ENCODE assay signal across 31 cellular contexts in the genomic region with DNA sequence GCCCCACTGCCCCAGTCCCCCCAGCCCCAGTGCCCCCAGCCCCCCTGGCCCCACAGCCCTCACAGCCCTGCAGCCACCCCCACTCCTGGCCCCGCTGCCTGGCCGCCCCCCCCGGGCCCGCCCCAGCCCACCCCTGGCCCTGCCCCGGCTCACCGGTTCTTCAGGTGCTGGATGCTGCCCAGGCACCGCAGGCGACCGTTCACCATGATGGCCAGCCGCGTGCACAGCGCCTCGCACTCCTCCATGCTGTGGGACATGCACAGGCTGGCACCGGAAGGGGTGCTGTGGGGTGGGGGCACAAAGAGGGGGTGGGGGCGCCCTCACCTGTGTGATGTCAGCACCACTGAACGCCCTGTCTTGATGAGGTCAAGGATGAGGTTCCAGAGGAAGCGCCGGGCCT. TPM values are rescaled to one million over a fixed set of nuclear protein-coding genes. Genes with fewer than 3 reads are reported as not detected.
"Had no signal": no experiment of that assay in that cellular context is flagged by ENCODE, and none has a peak within 500 bp of the region (broad histone marks: within the 10 kb centered on the region; RNA-seq: fewer than 3 reads in every experiment).

No MANE protein-coding gene starts in this region.

- H3K27me3 Mint-ChIP-seq: stimulated activated naive CD8-positive, alpha-beta T cell treated with anti-CD3 and anti-CD28 coated beads, Interleukin-15, Interleukin-2, amounts not matched to agents 100 ng/mL and 50 ng/mL, for 24 hours; type B pancreatic cell had no signal

- H3K4me3 ChIP-seq: stomach, suprapubic skin, testis, thoracic aorta, thyroid gland, tibial artery, tibial nerve, transverse colon, upper lobe of left lung, upper lobe of right lung, uterus, vagina had no signal

- H3K4me1 ChIP-seq: suprapubic skin, tibial artery, transverse colon, uterus, vagina had no signal

- ATAC-seq: stimulated activated effector memory CD8-positive, alpha-beta T cell treated with anti-CD3 and anti-CD28 coated beads, Interleukin-12 subunit alpha, Interleukin-12 subunit beta, amount 100 ng/mL, for 72 hours; stimulated activated memory B cell treated with anti-CD40 and anti-IgM and Interleukin-4, amounts not matched to agents 10 μg/mL and 1 μg/mL and 100 μg/mL, for 72 hours; stimulated activated naive B cell treated with anti-CD40 and anti-IgM and Interleukin-4, amounts not matched to agents 10 μg/mL and 1 μg/mL and 100 μg/mL, for 72 hours; upper lobe of right lung had no signal

- H3K27ac ChIP-seq: stomach, suprapubic skin, testis, thoracic aorta, tibial artery, tibial nerve, transverse colon, upper lobe of left lung, upper lobe of right lung, uterus, vagina had no signal

- FAIRE-seq: urothelium cell line had no signal

- H3K36me3 ChIP-seq: transverse colon, upper lobe of right lung, uterus, vagina had no signal

- DNase-seq: stimulated activated CD4-positive, alpha-beta T cell treated with anti-CD3 and anti-CD28 coated beads, Interleukin-1b, Interleukin-23, amount 100 ng/mL, for 48 hours; stimulated activated CD4-positive, alpha-beta T cell treated with anti-CD3 and anti-CD28 coated beads, Interleukin-2, amount 100 ng/mL, for 24 hours; stimulated activated CD4-positive, alpha-beta T cell treated with anti-CD3 and anti-CD28 coated beads, Interleukin-2, amount 100 ng/mL, for 48 hours; stimulated activated CD4-positive, alpha-beta T cell treated with anti-CD3 and anti-CD28 coated beads, Interleukin-4, amount 100 ng/mL, for 1 hour; stimulated activated CD4-positive, alpha-beta T cell treated with anti-CD3 and anti-CD28 coated beads, Interleukin-4, amount 100 ng/mL, for 24 hours; stimulated activated CD4-positive, alpha-beta T cell treated with anti-CD3 and anti-CD28 coated beads, Interleukin-4, amount 100 ng/mL, for 4 hours; stimulated activated CD8-positive, alpha-beta memory T cell treated with anti-CD3 and anti-CD28 coated beads, Interleukin-4, amount 100 ng/mL, for 48 hours; stimulated activated naive B cell treated with anti-CD40 and anti-IgM and Interleukin-4, amounts not matched to agents 10 μg/mL and 1 μg/mL and 100 μg/mL, for 72 hours; stimulated activated naive CD4-positive, alpha-beta T cell treated with Interleukin-2 at 50 U/mL for 16 hours; stomach; testis; thyroid gland; tibial artery; transverse colon; trophoblast cell; upper lobe of right lung; uterus had no signal

- H3K27ac Mint-ChIP-seq: stimulated activated effector memory CD8-positive, alpha-beta T cell treated with anti-CD3 and anti-CD28 coated beads, Interleukin-12 subunit alpha, Interleukin-12 subunit beta, amount 100 ng/mL, for 72 hours; stimulated activated memory B cell treated with anti-CD40 and anti-IgM and Interleukin-4, amounts not matched to agents 10 μg/mL and 1 μg/mL and 100 μg/mL, for 72 hours; stimulated activated naive B cell treated with anti-CD40 and anti-IgM and Interleukin-4, amounts not matched to agents 10 μg/mL and 1 μg/mL and 100 μg/mL, for 72 hours; stimulated activated naive CD8-positive, alpha-beta T cell treated with anti-CD3 and anti-CD28 coated beads, Interleukin-15, Interleukin-2, amounts not matched to agents 100 ng/mL and 50 ng/mL, for 24 hours; type B pancreatic cell had no signal

- H3K9me3 Mint-ChIP-seq: stimulated activated effector memory CD8-positive, alpha-beta T cell treated with anti-CD3 and anti-CD28 coated beads, Interleukin-12 subunit alpha, Interleukin-12 subunit beta, amount 100 ng/mL, for 72 hours; stimulated activated naive CD8-positive, alpha-beta T cell treated with anti-CD3 and anti-CD28 coated beads, Interleukin-15, Interleukin-2, amounts not matched to agents 100 ng/mL and 50 ng/mL, for 24 hours had no signal

- H3K9me3 ChIP-seq: stomach, suprapubic skin, testis, thoracic aorta, thyroid gland, tibial artery, transverse colon, upper lobe of left lung, upper lobe of right lung, uterus, vagina had no signal

- H3K27me3 ChIP-seq: stomach, suprapubic skin, testis, thyroid gland, tibial artery, tibial nerve, transverse colon, upper lobe of left lung, upper lobe of right lung, uterus, vagina had no signal

- H3K4me3 Mint-ChIP-seq: stimulated activated effector memory CD8-positive, alpha-beta T cell treated with anti-CD3 and anti-CD28 coated beads, Interleukin-12 subunit alpha, Interleukin-12 subunit beta, amount 100 ng/mL, for 72 hours; stimulated activated memory B cell treated with anti-CD40 and anti-IgM and Interleukin-4, amounts not matched to agents 10 μg/mL and 1 μg/mL and 100 μg/mL, for 72 hours; stimulated activated naive B cell treated with anti-CD40 and anti-IgM and Interleukin-4, amounts not matched to agents 10 μg/mL and 1 μg/mL and 100 μg/mL, for 72 hours; stimulated activated naive CD8-positive, alpha-beta T cell treated with anti-CD3 and anti-CD28 coated beads, Interleukin-15, Interleukin-2, amounts not matched to agents 100 ng/mL and 50 ng/mL, for 24 hours; type B pancreatic cell had no signal

RNA-seq across cellular contexts. Expression of a gene that starts 12.8 kb away (rescaled TPM):
- total RNA-seq: temporal lobe had no signal

RNA-seq across cellular contexts. Expression of a gene that starts 22.7 kb away (rescaled TPM):
- total RNA-seq: temporal lobe, thoracic aorta, thyroid gland, transverse colon, ureter, urinary bladder, uterus, vagina had no signal

RNA-seq across cellular contexts. Expression of a gene that starts 26.4 kb away (rescaled TPM):
- total RNA-seq: stomach, subcutaneous adipose tissue, thoracic aorta had no signal
